In the genomic region with DNA sequence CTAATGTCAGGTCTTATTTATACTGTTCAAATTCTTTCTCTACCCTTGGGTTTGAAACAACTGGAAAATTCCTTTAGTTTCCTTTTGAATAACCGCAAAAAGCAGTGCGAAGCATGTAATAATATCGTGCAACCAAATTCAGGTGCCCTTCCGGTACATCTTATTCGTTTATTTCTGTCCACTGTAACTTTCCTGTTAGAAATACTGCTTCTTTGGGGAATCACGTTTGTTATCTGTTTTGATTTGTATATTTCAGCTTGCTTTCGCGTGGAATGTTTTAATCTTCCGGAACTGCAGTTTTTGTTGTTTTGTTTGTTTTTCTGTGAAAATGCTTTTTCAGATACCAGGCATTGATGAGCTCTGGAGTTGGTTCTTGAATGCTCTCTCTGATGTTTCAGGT, we compare ENCODE assay signal across 1 cellular context.
TF ChIP-seq lines count a peak whose summit lies in the region.

No MANE protein-coding gene starts in this region.

TF ChIP-seq in GM12878, 131 proteins besides CTCF, POLR2A, EP300 and RAD21 (continued from another document):
- TF ChIP-seq, protein P1, sequence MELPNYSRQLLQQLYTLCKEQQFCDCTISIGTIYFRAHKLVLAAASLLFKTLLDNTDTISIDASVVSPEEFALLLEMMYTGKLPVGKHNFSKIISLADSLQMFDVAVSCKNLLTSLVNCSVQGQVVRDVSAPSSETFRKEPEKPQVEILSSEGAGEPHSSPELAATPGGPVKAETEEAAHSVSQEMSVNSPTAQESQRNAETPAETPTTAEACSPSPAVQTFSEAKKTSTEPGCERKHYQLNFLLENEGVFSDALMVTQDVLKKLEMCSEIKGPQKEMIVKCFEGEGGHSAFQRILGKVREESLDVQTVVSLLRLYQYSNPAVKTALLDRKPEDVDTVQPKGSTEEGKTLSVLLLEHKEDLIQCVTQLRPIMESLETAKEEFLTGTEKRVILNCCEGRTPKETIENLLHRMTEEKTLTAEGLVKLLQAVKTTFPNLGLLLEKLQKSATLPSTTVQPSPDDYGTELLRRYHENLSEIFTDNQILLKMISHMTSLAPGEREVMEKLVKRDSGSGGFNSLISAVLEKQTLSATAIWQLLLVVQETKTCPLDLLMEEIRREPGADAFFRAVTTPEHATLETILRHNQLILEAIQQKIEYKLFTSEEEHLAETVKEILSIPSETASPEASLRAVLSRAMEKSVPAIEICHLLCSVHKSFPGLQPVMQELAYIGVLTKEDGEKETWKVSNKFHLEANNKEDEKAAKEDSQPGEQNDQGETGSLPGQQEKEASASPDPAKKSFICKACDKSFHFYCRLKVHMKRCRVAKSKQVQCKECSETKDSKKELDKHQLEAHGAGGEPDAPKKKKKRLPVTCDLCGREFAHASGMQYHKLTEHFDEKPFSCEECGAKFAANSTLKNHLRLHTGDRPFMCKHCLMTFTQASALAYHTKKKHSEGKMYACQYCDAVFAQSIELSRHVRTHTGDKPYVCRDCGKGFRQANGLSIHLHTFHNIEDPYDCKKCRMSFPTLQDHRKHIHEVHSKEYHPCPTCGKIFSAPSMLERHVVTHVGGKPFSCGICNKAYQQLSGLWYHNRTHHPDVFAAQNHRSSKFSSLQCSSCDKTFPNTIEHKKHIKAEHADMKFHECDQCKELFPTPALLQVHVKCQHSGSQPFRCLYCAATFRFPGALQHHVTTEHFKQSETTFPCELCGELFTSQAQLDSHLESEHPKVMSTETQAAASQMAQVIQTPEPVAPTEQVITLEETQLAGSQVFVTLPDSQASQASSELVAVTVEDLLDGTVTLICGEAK (IDR thresholded peaks at IDR 0.05; ENCODE audit: borderline replicate concordance), result peak; percentile 44; the same call in 1 of the 2 replicates
- TF ChIP-seq GABPA (IDR thresholded peaks at IDR 0.05; ENCODE audit: low read depth) (peak; percentile 76), BACH1 (IDR thresholded peaks at IDR 0.05; ENCODE audit: borderline replicate concordance) (no peak), RUNX3 (IDR thresholded peaks at IDR 0.05; ENCODE audit: low read length) (peak; percentile 55)
